16 cellular contexts compared by ENCODE assay signal in the genomic region with DNA sequence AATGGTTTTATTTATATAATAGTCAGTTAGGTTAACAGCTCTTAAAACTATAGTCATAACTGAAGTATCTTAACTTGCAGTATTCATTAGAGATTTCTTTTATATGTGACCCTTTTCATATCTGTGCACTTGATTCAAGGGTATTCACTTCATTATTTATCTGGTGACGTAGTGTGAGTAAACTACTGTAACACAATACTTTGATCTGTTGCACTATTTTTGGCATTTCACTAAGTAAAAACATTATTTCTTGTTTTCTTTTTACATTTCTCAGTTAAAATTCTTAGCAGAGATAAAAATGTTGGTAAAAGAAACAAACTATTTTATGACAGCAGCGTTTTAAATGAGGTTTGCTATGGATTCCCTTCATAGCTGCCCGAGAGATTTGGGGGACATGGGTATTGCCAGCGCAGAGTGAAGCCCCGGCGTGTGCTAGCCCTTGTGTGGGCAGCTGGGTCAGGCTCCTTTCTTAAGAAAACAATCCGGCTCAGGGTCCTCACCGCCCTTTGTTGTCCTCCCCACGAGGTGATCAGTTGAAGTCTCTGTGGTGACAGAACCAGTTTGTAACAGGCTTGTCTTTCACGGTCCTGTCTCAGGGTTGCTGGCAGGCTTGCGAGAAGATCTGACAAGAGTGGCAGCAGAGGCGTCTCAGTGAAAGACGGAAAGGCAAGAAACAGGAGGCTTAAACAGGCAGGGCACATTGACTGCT.
DNase-seq lines count a peak whose midpoint lies in the region; ATAC-seq and TF ChIP-seq lines count a peak whose summit lies in the region.
"Had no signal": no experiment of that assay in that cellular context is flagged by ENCODE, and none has a peak within 500 bp of the region (broad histone marks: within the 10 kb centered on the region; RNA-seq: fewer than 3 reads in every experiment).

No MANE protein-coding gene starts in this region.

- H3K4me3 ChIP-seq in brain microvascular endothelial cell (ENCODE audit: low read depth, low read length) (peak overlapping the region; percentile 36), vagina (no peak overlapping the region)
- H3K4me3 ChIP-seq: heart left ventricle, left ventricle myocardium inferior, SJSA1 had no signal

- H3K27me3 ChIP-seq in brain microvascular endothelial cell (replicated peaks) (no peaks in the 10 kb centered on the region), vagina (no peaks in the 10 kb centered on the region)
- H3K27me3 ChIP-seq: heart left ventricle, SJSA1 had no signal

- intact Hi-C loops in vagina (cut with DNase I): no loop called here

- TF ChIP-seq POLR2A in vagina (IDR thresholded peaks at IDR 0.05): no peak

- H3K36me3 ChIP-seq in brain microvascular endothelial cell (replicated peaks) (no peaks in the 10 kb centered on the region), vagina (no peaks in the 10 kb centered on the region)
- H3K36me3 ChIP-seq: heart left ventricle, left ventricle myocardium inferior, SJSA1 had no signal

- H3K27ac ChIP-seq in brain microvascular endothelial cell (no peak overlapping the region), vagina (no peak overlapping the region)
- H3K27ac ChIP-seq: heart left ventricle, left ventricle myocardium inferior, SJSA1 had no signal

- peak; percentile 23 for DNase-seq in G401 (ENCODE audit: low spot score)
- no peak for DNase-seq in brain microvascular endothelial cell
- DNase-seq in islet precursor cell: peak; percentile 71
- peak; percentile 76 for DNase-seq in retina
- no peak for DNase-seq in activated naive CD4-positive, alpha-beta T cell treated with anti-CD3 and anti-CD28 coated beads, Interleukin-2, amount 50 U/mL, for 16 hours
- DNase-seq in T-helper 1 cell: no peak
- no peak for DNase-seq in vagina (ENCODE audit: extremely low spot score in 2 of 2)
- DNase-seq: COR-L47; heart left ventricle; left ventricle myocardium inferior; NCI-H1105 treated with DMSO at 0.1 percent for 48 hours; small intestine; stimulated activated naive CD8-positive, alpha-beta T cell treated with anti-CD3 and anti-CD28 coated beads, Interleukin-15, Interleukin-2, amounts not matched to agents 100 U/mL and 50 U/mL, for 24 hours had no signal

- ATAC-seq in HG02852 (IDR thresholded peaks at IDR 0.05; ENCODE audit: unreplicated experiment): no peak
- ATAC-seq: natural killer cell treated with Interleukin-12 subunit alpha and Interleukin-12 subunit beta and Interleukin-15 and Interleukin-18, amount 100 ng/mL, for 72 hours; stimulated activated naive CD8-positive, alpha-beta T cell treated with anti-CD3 and anti-CD28 coated beads, Interleukin-15, Interleukin-2, amounts not matched to agents 100 U/mL and 50 U/mL, for 24 hours had no signal

- H3K4me1 ChIP-seq in vagina: no peaks in the 10 kb centered on the region
- H3K4me1 ChIP-seq: SJSA1 had no signal

- H3K9me3 ChIP-seq in vagina: no peaks in the 10 kb centered on the region
- H3K9me3 ChIP-seq: heart left ventricle, left ventricle myocardium inferior, SJSA1 had no signal

- in situ Hi-C loops in G401 (cut with HindIII; ENCODE audit: low sequenced_read_pairs): no loop called here
- in situ Hi-C loops in brain microvascular endothelial cell (cut with HindIII; ENCODE audit: low pct_ligation_motif_present, low sequenced_read_pairs): no loop called here

- TF ChIP-seq CTCF in brain microvascular endothelial cell (IDR thresholded peaks at IDR 0.05; ENCODE audit: low read depth, low read length, missing control alignments) (no peak), vagina (IDR thresholded peaks at IDR 0.05) (no peak)

Comparison
In these comparisons a context has a peak if more than half of its experiments do, and no peak if none do; other contexts are left out.
1. DNase-seq: peak in G401 (single experiment), islet precursor cell (single experiment) and retina (single experiment); none in brain microvascular endothelial cell (single experiment), activated naive CD4-positive, alpha-beta T cell treated with anti-CD3 and anti-CD28 coated beads, Interleukin-2, amount 50 U/mL, for 16 hours (single experiment), T-helper 1 cell (0 of 5) and vagina (0 of 2).